In genomic region chr21:15729674-15730483, GRCh38 we compare ENCODE assay signal across 8 cellular contexts. TPM values are rescaled to one million over a fixed set of nuclear protein-coding genes. Genes with fewer than 3 reads are reported as not detected.
DNase-seq lines count a peak whose midpoint lies in the region; ATAC-seq and TF ChIP-seq lines count a peak whose summit lies in the region.

Gene USP25, plus strand, starts transcription at chr21:15729982. Its CDS starts 412 bp downstream, at chr21:15730394.

- H3K27ac ChIP-seq in GM23338 (ENCODE audit: low read depth) (peak within 1 kb of the TSS; percentile 69; the same call in 1 of the 2 replicates), neural progenitor cell (peak within 1 kb of the TSS; percentile 76)

- H3K9me3 ChIP-seq in neural progenitor cell (ENCODE audit: low read depth) = no peaks in the 10 kb centered on the region

- peak within 1 kb of the TSS; percentile 98 for H3K27ac Mint-ChIP-seq in GM23338
- H3K27ac Mint-ChIP-seq in neural progenitor cell = peak within 1 kb of the TSS; percentile 95

- H3K36me3 Mint-ChIP-seq in GM23338 (ENCODE audit: low read depth) (no peaks in the 10 kb centered on the region), neural progenitor cell (peaks cover 4% of the 10 kb centered on the region)

- TF ChIP-seq CTCF in GM23338 (conservative IDR thresholded peaks at IDR 0.05; ENCODE audit: low read depth in 2 of 2) (peak in 1 of 2 experiments; percentile 38; a peak in 2 of 4 replicates), LNCAP (IDR thresholded peaks at IDR 0.05) (peak; percentile 44), foreskin fibroblast (IDR thresholded peaks at IDR 0.05; ENCODE audit: low read depth, low read length) (no peak), neural progenitor cell (IDR thresholded peaks at IDR 0.05) (no peak)

- H2AFZ ChIP-seq in GM23338 = peak within 1 kb of the TSS; percentile 88
- peak within 1 kb of the TSS; percentile 77 for H2AFZ ChIP-seq in neural progenitor cell (replicated peaks)

- H3F3A ChIP-seq in GM23338 (replicated peaks; ENCODE audit: low read depth) (no peaks in the 10 kb centered on the region), neural progenitor cell (ENCODE audit: low read depth) (peaks cover 10% of the 10 kb centered on the region)

- DNase-seq in EL = peak; percentile 85
- DNase-seq in GM23338 (ENCODE audit: low spot score) = peak; percentile 86
- peak; percentile 82 for DNase-seq in SIG-M5 treated with dmso at 0.1 percent for 504 hours (lab: John Stamatoyannopoulos, UW; ENCODE audit: unreplicated experiment)
- peak; percentile 83 for DNase-seq in activated gamma-delta T cell (lab: John Stamatoyannopoulos, UW)
- peak; percentile 71 to 92 for DNase-seq in foreskin fibroblast
- peak; percentile 91 for DNase-seq in neural progenitor cell (ENCODE audit: low spot score)
- DNase-seq in stromal cell of bone marrow (ENCODE audit: low read depth) = peak; percentile 55

- H3K9me3 Mint-ChIP-seq in GM23338 = no peaks in the 10 kb centered on the region
- peaks cover 6% of the 10 kb centered on the region for H3K9me3 Mint-ChIP-seq in neural progenitor cell

- no peaks in the 10 kb centered on the region for H3K9me2 ChIP-seq in GM23338 (ENCODE audit: insufficient read depth)

- H3K4me1 Mint-ChIP-seq in GM23338 (peaks cover 25% of the 10 kb centered on the region), neural progenitor cell (peaks cover 10% of the 10 kb centered on the region)

- H3K79me2 ChIP-seq in GM23338 (replicated peaks; ENCODE audit: insufficient read depth) (peaks cover 44% of the 10 kb centered on the region), neural progenitor cell (ENCODE audit: low read depth) (peaks cover 45% of the 10 kb centered on the region)

- H3K4me3 Mint-ChIP-seq in GM23338 (peak within 1 kb of the TSS; percentile 96), neural progenitor cell (peak within 1 kb of the TSS; percentile 97)

- H3K27me3 Mint-ChIP-seq in GM23338 (ENCODE audit: insufficient read depth, low read depth, poor library complexity) = peaks cover 6% of the 10 kb centered on the region
- H3K27me3 Mint-ChIP-seq in neural progenitor cell (ENCODE audit: insufficient read depth, low read depth) = peaks cover 3% of the 10 kb centered on the region

- no peaks in the 10 kb centered on the region for H3K36me3 ChIP-seq in GM23338 (ENCODE audit: insufficient read depth)
- no peaks in the 10 kb centered on the region for H3K36me3 ChIP-seq in neural progenitor cell

- H4K20me1 ChIP-seq in GM23338 (replicated peaks; ENCODE audit: insufficient read depth) (peaks cover 3% of the 10 kb centered on the region; the same call in 1 of the 2 replicates), neural progenitor cell (ENCODE audit: low read depth) (peaks cover 20% of the 10 kb centered on the region)

- ATAC-seq in GM23338 = peak; percentile 82

- H3K4me1 ChIP-seq in GM23338 (ENCODE audit: insufficient read depth) = peaks cover 16% of the 10 kb centered on the region
- peaks cover 14% of the 10 kb centered on the region for H3K4me1 ChIP-seq in neural progenitor cell

- H3K4me3 ChIP-seq in GM23338 = peak within 1 kb of the TSS; percentile 66
- H3K4me3 ChIP-seq in foreskin fibroblast (ENCODE audit: low read depth in 1 of 2, low read length in 2 of 2) = peak within 1 kb of the TSS; percentile 86 to 91
- H3K4me3 ChIP-seq in neural progenitor cell = peak within 1 kb of the TSS; percentile 86

- H3K27me3 ChIP-seq in GM23338 (ENCODE audit: insufficient read depth) (0 out of 2 replicates have a peak, but pooled peaks cover 7% of the 10 kb centered on the region), neural progenitor cell (peaks cover 11% of the 10 kb centered on the region)

- H3K9ac ChIP-seq in neural progenitor cell = peak within 1 kb of the TSS; percentile 4

- H3K4me2 ChIP-seq in GM23338 (peak within 1 kb of the TSS; percentile 82), neural progenitor cell (peak within 1 kb of the TSS; percentile 83)

TF ChIP-seq in GM23338, 12 proteins besides CTCF, POLR2A, EP300 and RAD21:
- TF ChIP-seq ZNF331 (CRISPR knock-in tag; IDR thresholded peaks at IDR 0.05; ENCODE audit: low read depth) = no peak
- TF ChIP-seq, protein P1, sequence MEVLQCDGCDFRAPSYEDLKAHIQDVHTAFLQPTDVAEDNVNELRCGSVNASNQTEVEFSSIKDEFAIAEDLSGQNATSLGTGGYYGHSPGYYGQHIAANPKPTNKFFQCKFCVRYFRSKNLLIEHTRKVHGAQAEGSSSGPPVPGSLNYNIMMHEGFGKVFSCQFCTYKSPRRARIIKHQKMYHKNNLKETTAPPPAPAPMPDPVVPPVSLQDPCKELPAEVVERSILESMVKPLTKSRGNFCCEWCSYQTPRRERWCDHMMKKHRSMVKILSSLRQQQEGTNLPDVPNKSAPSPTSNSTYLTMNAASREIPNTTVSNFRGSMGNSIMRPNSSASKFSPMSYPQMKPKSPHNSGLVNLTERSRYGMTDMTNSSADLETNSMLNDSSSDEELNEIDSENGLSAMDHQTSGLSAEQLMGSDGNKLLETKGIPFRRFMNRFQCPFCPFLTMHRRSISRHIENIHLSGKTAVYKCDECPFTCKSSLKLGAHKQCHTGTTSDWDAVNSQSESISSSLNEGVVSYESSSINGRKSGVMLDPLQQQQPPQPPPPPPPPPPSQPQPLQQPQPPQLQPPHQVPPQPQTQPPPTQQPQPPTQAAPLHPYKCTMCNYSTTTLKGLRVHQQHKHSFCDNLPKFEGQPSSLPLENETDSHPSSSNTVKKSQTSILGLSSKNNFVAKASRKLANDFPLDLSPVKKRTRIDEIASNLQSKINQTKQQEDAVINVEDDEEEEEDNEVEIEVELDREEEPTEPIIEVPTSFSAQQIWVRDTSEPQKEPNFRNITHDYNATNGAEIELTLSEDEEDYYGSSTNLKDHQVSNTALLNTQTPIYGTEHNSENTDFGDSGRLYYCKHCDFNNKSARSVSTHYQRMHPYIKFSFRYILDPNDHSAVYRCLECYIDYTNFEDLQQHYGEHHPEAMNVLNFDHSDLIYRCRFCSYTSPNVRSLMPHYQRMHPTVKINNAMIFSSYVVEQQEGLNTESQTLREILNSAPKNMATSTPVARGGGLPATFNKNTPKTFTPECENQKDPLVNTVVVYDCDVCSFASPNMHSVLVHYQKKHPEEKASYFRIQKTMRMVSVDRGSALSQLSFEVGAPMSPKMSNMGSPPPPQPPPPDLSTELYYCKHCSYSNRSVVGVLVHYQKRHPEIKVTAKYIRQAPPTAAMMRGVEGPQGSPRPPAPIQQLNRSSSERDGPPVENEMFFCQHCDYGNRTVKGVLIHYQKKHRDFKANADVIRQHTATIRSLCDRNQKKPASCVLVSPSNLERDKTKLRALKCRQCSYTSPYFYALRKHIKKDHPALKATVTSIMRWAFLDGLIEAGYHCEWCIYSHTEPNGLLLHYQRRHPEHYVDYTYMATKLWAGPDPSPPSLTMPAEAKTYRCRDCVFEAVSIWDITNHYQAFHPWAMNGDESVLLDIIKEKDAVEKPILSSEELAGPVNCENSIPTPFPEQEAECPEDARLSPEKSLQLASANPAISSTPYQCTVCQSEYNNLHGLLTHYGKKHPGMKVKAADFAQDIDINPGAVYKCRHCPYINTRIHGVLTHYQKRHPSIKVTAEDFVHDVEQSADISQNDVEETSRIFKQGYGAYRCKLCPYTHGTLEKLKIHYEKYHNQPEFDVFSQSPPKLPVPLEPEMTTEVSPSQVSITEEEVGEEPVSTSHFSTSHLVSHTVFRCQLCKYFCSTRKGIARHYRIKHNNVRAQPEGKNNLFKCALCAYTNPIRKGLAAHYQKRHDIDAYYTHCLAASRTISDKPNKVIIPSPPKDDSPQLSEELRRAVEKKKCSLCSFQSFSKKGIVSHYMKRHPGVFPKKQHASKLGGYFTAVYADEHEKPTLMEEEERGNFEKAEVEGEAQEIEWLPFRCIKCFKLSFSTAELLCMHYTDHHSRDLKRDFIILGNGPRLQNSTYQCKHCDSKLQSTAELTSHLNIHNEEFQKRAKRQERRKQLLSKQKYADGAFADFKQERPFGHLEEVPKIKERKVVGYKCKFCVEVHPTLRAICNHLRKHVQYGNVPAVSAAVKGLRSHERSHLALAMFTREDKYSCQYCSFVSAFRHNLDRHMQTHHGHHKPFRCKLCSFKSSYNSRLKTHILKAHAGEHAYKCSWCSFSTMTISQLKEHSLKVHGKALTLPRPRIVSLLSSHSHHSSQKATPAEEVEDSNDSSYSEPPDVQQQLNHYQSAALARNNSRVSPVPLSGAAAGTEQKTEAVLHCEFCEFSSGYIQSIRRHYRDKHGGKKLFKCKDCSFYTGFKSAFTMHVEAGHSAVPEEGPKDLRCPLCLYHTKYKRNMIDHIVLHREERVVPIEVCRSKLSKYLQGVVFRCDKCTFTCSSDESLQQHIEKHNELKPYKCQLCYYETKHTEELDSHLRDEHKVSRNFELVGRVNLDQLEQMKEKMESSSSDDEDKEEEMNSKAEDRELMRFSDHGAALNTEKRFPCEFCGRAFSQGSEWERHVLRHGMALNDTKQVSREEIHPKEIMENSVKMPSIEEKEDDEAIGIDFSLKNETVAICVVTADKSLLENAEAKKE (CRISPR knock-in tag; IDR thresholded peaks at IDR 0.05) = no peak
- TF ChIP-seq POLR2AphosphoS5 (IDR thresholded peaks at IDR 0.05; ENCODE audit: low read depth) = peak; percentile 76
TF ChIP-seq in GM23338: peak in this region for 1.

RNA-seq across cellular contexts. Expression of gene USP25, which starts in this region (rescaled TPM):
- 49.2 and 69.3 TPM in 2 replicates for total RNA-seq in GM23338 (2014; rRNA removed; shearing (Covaris generic))
- 11.8 and 14.2 TPM in 2 replicates for polyA plus RNA-seq in GM23338 (2016; fragmentation: Nextera tagmentation; extraction: Ambion mirVana)
- 19.2 and 36.4 TPM in 2 replicates for total RNA-seq in neural progenitor cell (ENCODE audit: low replicate concordance)

Comparison
In these comparisons a context has a peak if more than half of its experiments do, and no peak if none do; other contexts are left out.
1. Peak in every context shown above with its lines: DNase-seq, ATAC-seq, H3K4me3 ChIP-seq and H3K27ac ChIP-seq.